9 cellular contexts compared by ENCODE assay signal in genomic region chr7:156607332-156608175, GRCh38. TPM values are rescaled to one million over a fixed set of nuclear protein-coding genes. Genes with fewer than 3 reads are reported as not detected.
A peak's percentile ranks its signal among the peaks of the same experiment; 100 is the strongest.
DNase-seq lines count a peak whose midpoint lies in the region; ATAC-seq, FAIRE-seq and TF ChIP-seq lines count a peak whose summit lies in the region.
"Had no signal": no experiment of that assay in that cellular context is flagged by ENCODE, and none has a peak within 500 bp of the region (broad histone marks: within the 10 kb centered on the region; RNA-seq: fewer than 3 reads in every experiment).

No MANE protein-coding gene starts in this region.

- no peaks in the 10 kb centered on the region for H3K36me3 ChIP-seq in GM23338 (ENCODE audit: insufficient read depth)

- H3K9me2 ChIP-seq in GM23338 (ENCODE audit: insufficient read depth), result no peaks in the 10 kb centered on the region

- TF ChIP-seq CTCF in A549 (IDR thresholded peaks at IDR 0.05) (no peak), GM23338 (conservative IDR thresholded peaks at IDR 0.05; ENCODE audit: low read depth in 2 of 2) (no peak)

- POLR2A ChIA-PET in A549 (lab: Yijun Ruan, JAX), result interaction anchor here (0.6 kb wide), 1 partner anchor 183 kb away, joined by 3 read pairs; no protein-coding TSS in a partner anchor

- H3K4me1 ChIP-seq in A549, result no peaks in the 10 kb centered on the region
- no peaks in the 10 kb centered on the region for H3K4me1 ChIP-seq in GM23338 (ENCODE audit: insufficient read depth)

- intact Hi-C loops in dendritic cell treated with granulocyte-macrophage colony-stimulating factor and Interleukin-4, amounts not matched to agents 40 ng/mL and 50 ng/mL, for 4 days (cut with micrococcal nuclease), result no loop called here

- no peak for TF ChIP-seq POLR2A in A549 (IDR thresholded peaks at IDR 0.05; ENCODE audit: low read length)

- no peaks in the 10 kb centered on the region for H3K36me3 Mint-ChIP-seq in GM23338 (ENCODE audit: low read depth)
- no peaks in the 10 kb centered on the region for H3K36me3 Mint-ChIP-seq in dendritic cell treated with granulocyte-macrophage colony-stimulating factor and Interleukin-4, amounts not matched to agents 40 ng/mL and 50 ng/mL, for 4 days (ENCODE audit: low read depth)
- no peaks in the 10 kb centered on the region for H3K36me3 Mint-ChIP-seq in naive B cell

- H3K79me2 ChIP-seq in GM23338 (replicated peaks; ENCODE audit: insufficient read depth), result no peaks in the 10 kb centered on the region

- H3K9me3 Mint-ChIP-seq in GM23338 (no peaks in the 10 kb centered on the region), naive B cell (no peaks in the 10 kb centered on the region)
- no peaks in the 10 kb centered on the region for H3K9me3 Mint-ChIP-seq in dendritic cell treated with granulocyte-macrophage colony-stimulating factor and Interleukin-4, amounts not matched to agents 40 ng/mL and 50 ng/mL, for 4 days

- H3K4me3 ChIP-seq in A549, result no peak overlapping the region
- H3K4me3 ChIP-seq in GM23338, result peak overlapping the region; percentile 53

- CTCF ChIA-PET in A549 (lab: Yijun Ruan, JAX), result no interaction called here

- DNase-seq in A549 (ENCODE audit: low read depth in 1 of 2, low spot score in 1 of 2) (no peak), GM23338 (ENCODE audit: low spot score) (no peak), naive B cell (no peak), NCI-H1105 (lab: John Stamatoyannopoulos, UW) (no peak), NCI-H1092 (lab: John Stamatoyannopoulos, UW) (no peak), HuH-7.5 (ENCODE audit: low spot score) (no peak)
- DNase-seq: DMS 273 treated with DMSO at 0.1 percent for 48 hours had no signal

- no peak for TF ChIP-seq EP300 in A549 (IDR thresholded peaks at IDR 0.05)

- H3F3A ChIP-seq in GM23338 (replicated peaks; ENCODE audit: low read depth), result no peaks in the 10 kb centered on the region

- H4K20me1 ChIP-seq in GM23338 (replicated peaks; ENCODE audit: insufficient read depth), result no peaks in the 10 kb centered on the region

- 81% methylated on average over 59 of the region's 84 CpGs for WGBS in A549 (ENCODE audit: missing lambda C conversion rate)

- H3K4me2 ChIP-seq in A549, result peak overlapping the region; percentile 47
- peak overlapping the region; percentile 79 for H3K4me2 ChIP-seq in GM23338

- ATAC-seq in A549, result no peak
- peak; percentile 18 for ATAC-seq in GM23338
- ATAC-seq in naive B cell (ENCODE audit: low read depth in 2 of 2), result no peak
- no peak for ATAC-seq in HG03565 (IDR thresholded peaks at IDR 0.05; ENCODE audit: unreplicated experiment)

- no peak for TF ChIP-seq RAD21 in A549 (conservative IDR thresholded peaks at IDR 0.05 in 1 of 2, IDR thresholded peaks at IDR 0.05 in 1 of 2)

- 0 out of 6 replicates have a peak overlapping the region, but pooled peaks of 1 of the 2 experiments have one; percentile 2 for H3K27ac ChIP-seq in A549
- no peak overlapping the region for H3K27ac ChIP-seq in GM23338 (ENCODE audit: low read depth)

- FAIRE-seq in A549 (lab: Jason Lieb, UNC), result no peak

- peak overlapping the region; percentile 95; the same call in 1 of the 2 replicates for H2AFZ ChIP-seq in GM23338

- no peak overlapping the region for H3K27ac Mint-ChIP-seq in GM23338
- H3K27ac Mint-ChIP-seq in dendritic cell treated with granulocyte-macrophage colony-stimulating factor and Interleukin-4, amounts not matched to agents 40 ng/mL and 50 ng/mL, for 4 days, result no peak overlapping the region
- H3K27ac Mint-ChIP-seq in naive B cell, result no peak overlapping the region

- H3K27me3 Mint-ChIP-seq in GM23338 (ENCODE audit: insufficient read depth, low read depth, poor library complexity) (peaks cover 8% of the 10 kb centered on the region), naive B cell (peaks cover 38 to 56% (median 51%) of the 10 kb centered on the region in 3 donors)
- H3K27me3 Mint-ChIP-seq in dendritic cell treated with granulocyte-macrophage colony-stimulating factor and Interleukin-4, amounts not matched to agents 40 ng/mL and 50 ng/mL, for 4 days, result peaks cover 52% of the 10 kb centered on the region

- H3K4me1 Mint-ChIP-seq in GM23338 (peaks cover 26% of the 10 kb centered on the region), naive B cell (peaks cover 4 to 6% (median 5%) of the 10 kb centered on the region in 3 donors)
- H3K4me1 Mint-ChIP-seq in dendritic cell treated with granulocyte-macrophage colony-stimulating factor and Interleukin-4, amounts not matched to agents 40 ng/mL and 50 ng/mL, for 4 days (ENCODE audit: low read depth), result peaks cover 6% of the 10 kb centered on the region

- H3K27me3 ChIP-seq in GM23338 (ENCODE audit: insufficient read depth), result no peaks in the 10 kb centered on the region

- no peaks in the 10 kb centered on the region for H3K9me3 ChIP-seq in A549

- no peak overlapping the region for H3K4me3 Mint-ChIP-seq in GM23338
- peak overlapping the region; percentile 53 for H3K4me3 Mint-ChIP-seq in dendritic cell treated with granulocyte-macrophage colony-stimulating factor and Interleukin-4, amounts not matched to agents 40 ng/mL and 50 ng/mL, for 4 days
- peak overlapping the region in 7 of 8 donors; percentile 33 to 79 (median 66) for H3K4me3 Mint-ChIP-seq in naive B cell

TF ChIP-seq in A549, 52 proteins besides CTCF, POLR2A, EP300 and RAD21 (continues in another document):
- TF ChIP-seq CEBPB (IDR thresholded peaks at IDR 0.05) (no peak), ZNF302 (CRISPR knock-in tag; IDR thresholded peaks at IDR 0.05) (no peak), REST (IDR thresholded peaks at IDR 0.05) (no peak), TFCP2L1 (CRISPR knock-in tag; IDR thresholded peaks at IDR 0.05) (no peak), JUNB (IDR thresholded peaks at IDR 0.05) (no peak), HOXB13 (CRISPR knock-in tag; IDR thresholded peaks at IDR 0.05; ENCODE audit: low read depth) (no peak)

TF ChIP-seq in GM23338, 12 proteins besides CTCF, POLR2A, EP300 and RAD21 (continues in another document):
- no peak for TF ChIP-seq NANOG (IDR thresholded peaks at IDR 0.05; ENCODE audit: borderline replicate concordance)
- TF ChIP-seq JUNB (IDR thresholded peaks at IDR 0.05; ENCODE audit: unreplicated experiment), result no peak
- no peak for TF ChIP-seq REST (IDR thresholded peaks at IDR 0.05; ENCODE audit: unreplicated experiment)
- no peak for TF ChIP-seq EZH2phosphoT487 (IDR thresholded peaks at IDR 0.05; ENCODE audit: unreplicated experiment)
- no peak for TF ChIP-seq ZNF331 (CRISPR knock-in tag; IDR thresholded peaks at IDR 0.05; ENCODE audit: low read depth)

RNA-seq across cellular contexts. Expression of gene RNF32, which starts 33.0 kb away (rescaled TPM):
- polyA plus RNA-seq in A549 (2011; rRNA removed), result 2.5 and 2.8 TPM in 2 replicates
- 0.70 TPM in 2 replicates for polyA plus RNA-seq in A549 (2012; cell fraction: cytosol; rRNA removed)
- 0.30 and 1.1 TPM in 2 replicates for polyA plus RNA-seq in A549 (2012; cell fraction: nucleus; rRNA removed)
- polyA plus RNA-seq in A549 (2017; fragmentation: RNase III; extraction: RNeasy Plus Mini Kit Qiagen cat#74134 plus additional on column Dnase treatment), result 1.3 to 1.8 TPM (median 1.4 TPM) in 3 replicates
- polyA minus RNA-seq in A549 (2011; rRNA and poly(A)+ RNA removed), result 1.0 and 2.0 TPM in 2 replicates
- total RNA-seq in GM23338 (2014; rRNA removed; shearing (Covaris generic)), result 0.56 TPM in 1 of 2 replicates, not detected in the other
- 2.0 and 2.2 TPM in 2 replicates for polyA plus RNA-seq in GM23338 (2016; fragmentation: Nextera tagmentation; extraction: Ambion mirVana)
- polyA plus RNA-seq in naive B cell (ENCODE audit: low read depth in 6 of 6), result 1 to 10 TPM in 5 of 6 donors, not detected in 1; 1.3 to 3.4 (median 2.8) TPM
